ENCODE assay signal across 24 cellular contexts in the genomic region with DNA sequence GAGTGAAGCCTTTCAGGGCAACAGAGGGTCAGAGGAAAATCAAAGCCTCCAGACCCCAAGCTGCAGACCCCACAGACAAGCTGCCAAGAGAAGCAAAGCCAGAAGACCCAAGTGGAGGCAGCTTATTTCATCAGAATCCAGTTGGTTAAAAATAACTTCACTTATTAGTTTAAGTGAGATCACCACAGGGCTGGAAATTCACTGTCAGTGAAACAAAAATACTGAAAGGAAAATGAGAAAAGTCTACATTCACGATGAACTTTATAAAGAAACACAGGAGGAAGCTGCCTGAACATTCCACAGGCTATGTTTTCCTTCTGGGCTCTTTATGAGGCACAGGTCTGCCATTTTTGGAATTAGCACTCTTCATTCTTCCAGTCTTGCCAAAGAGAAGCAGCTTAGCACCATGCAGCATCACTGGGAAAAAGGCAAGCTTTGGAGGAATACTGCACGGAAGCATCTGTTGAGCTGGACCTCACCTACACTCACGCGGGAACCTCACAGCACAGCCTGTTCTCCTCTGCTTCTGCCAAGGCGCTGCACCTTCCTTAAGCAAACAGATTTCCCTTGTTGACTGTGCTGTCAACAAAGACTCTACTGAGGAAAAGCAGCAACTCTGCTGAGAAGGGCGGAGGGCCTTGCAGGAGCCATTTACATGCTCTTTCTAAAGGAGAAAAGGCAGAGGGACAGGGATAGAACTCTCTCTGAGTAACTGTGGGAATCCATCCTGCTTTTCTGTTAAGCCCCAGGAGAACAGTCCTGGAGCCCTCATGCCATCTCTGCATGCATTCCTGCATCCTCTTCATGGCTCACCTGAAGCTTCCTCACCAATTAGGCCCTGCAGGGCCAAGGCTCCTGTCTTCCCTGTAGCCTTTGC. TPM values are rescaled to one million over a fixed set of nuclear protein-coding genes. Genes with fewer than 3 reads are reported as not detected.
DNase-seq lines count a peak whose midpoint lies in the region; ATAC-seq, FAIRE-seq and TF ChIP-seq lines count a peak whose summit lies in the region.
"Had no signal": no experiment of that assay in that cellular context is flagged by ENCODE, and none has a peak within 500 bp of the region (broad histone marks: within the 10 kb centered on the region; RNA-seq: fewer than 3 reads in every experiment).

No MANE protein-coding gene starts in this region.

- H3K27ac ChIP-seq in cardiac muscle cell (peak overlapping the region; percentile 18), heart right ventricle (no peak overlapping the region), endothelial cell of umbilical vein (ENCODE audit: insufficient read depth, low read depth, low read length) (no peak overlapping the region), osteoblast (ENCODE audit: low read depth, low read length) (peak overlapping the region; percentile 39)
- H3K27ac ChIP-seq: HL-60, skin epidermis had no signal

- H3K79me2 ChIP-seq in endothelial cell of umbilical vein (ENCODE audit: control insufficient read depth, insufficient read depth, low read length): no peaks in the 10 kb centered on the region
- H3K79me2 ChIP-seq in osteoblast (ENCODE audit: insufficient read depth, low read length): no peaks in the 10 kb centered on the region

- no peaks in the 10 kb centered on the region for H3K9me3 ChIP-seq in cardiac muscle cell (ENCODE audit: low read depth)
- H3K9me3 ChIP-seq in heart right ventricle: no peaks in the 10 kb centered on the region
- H3K9me3 ChIP-seq in endothelial cell of umbilical vein (replicated peaks; ENCODE audit: control insufficient read depth, insufficient read depth, low read length): no peaks in the 10 kb centered on the region
- H3K9me3 ChIP-seq in osteoblast (ENCODE audit: low read depth, low read length): no peaks in the 10 kb centered on the region

- H3K9me1 ChIP-seq in endothelial cell of umbilical vein (replicated peaks; ENCODE audit: control insufficient read depth, extremely low read depth, insufficient read depth, low read length): no peaks in the 10 kb centered on the region

- DNase-seq in cardiac muscle cell (ENCODE audit: low read depth in 1 of 2, low spot score in 1 of 2) (no peak), heart right ventricle (no peak), endothelial cell of umbilical vein (ENCODE audit: low read depth, low spot score) (peak; percentile 8), osteoblast (ENCODE audit: insufficient read length, low spot score, missing footprints) (peak; percentile 75), OCI-M2 (lab: John Stamatoyannopoulos, UW; ENCODE audit: unreplicated experiment) (no peak), HTR-8/SVneo (ENCODE audit: insufficient read length, low spot score) (no peak), NCI-H1105 treated with DMSO at 0.1 percent for 48 hours (lab: John Stamatoyannopoulos, UW) (no peak), COLO668 (lab: John Stamatoyannopoulos, UW; ENCODE audit: unreplicated experiment) (no peak)
- DNase-seq: activated CD4-positive, CD25-positive, alpha-beta regulatory T cell treated with anti-CD3 and anti-CD28 coated beads, Interleukin-2, amount 50 U/mL, for 72 hours; activated CD8-positive, alpha-beta memory T cell treated with anti-CD3 and anti-CD28 coated beads, Interleukin-2, amount 10 ng/mL, durations not matched to agents 7 days and 5 days; activated effector memory CD4-positive, alpha-beta T cell treated with anti-CD3 and anti-CD28 coated beads, Interleukin-2, amount 50 U/mL, for 16 hours; amniotic stem cell; CD4-positive, CD25-positive, alpha-beta regulatory T cell; cortex of kidney; EL; erythroblast; immature natural killer cell; NCI-H1417 treated with DMSO at 0.1 percent for 48 hours; NCI-H226; SHP77; stimulated activated CD4-positive, alpha-beta T cell treated with anti-CD3 and anti-CD28 coated beads, Interleukin-4, amount 100 ng/mL, for 4 hours had no signal

- no peaks in the 10 kb centered on the region for H3K27me3 ChIP-seq in cardiac muscle cell
- peaks cover 0 to 3% (median 0%) of the 10 kb centered on the region in 7 donors for H3K27me3 ChIP-seq in heart right ventricle
- no peaks in the 10 kb centered on the region for H3K27me3 ChIP-seq in endothelial cell of umbilical vein (ENCODE audit: control insufficient read depth in 2 of 2, insufficient read depth in 2 of 2, low read length in 2 of 2)
- H3K27me3 ChIP-seq in osteoblast (ENCODE audit: insufficient read depth, low read length): no peaks in the 10 kb centered on the region

- H4K20me1 ChIP-seq in endothelial cell of umbilical vein (replicated peaks; ENCODE audit: control insufficient read depth, extremely low read depth, insufficient read depth, low read length): no peaks in the 10 kb centered on the region
- no peaks in the 10 kb centered on the region for H4K20me1 ChIP-seq in osteoblast (ENCODE audit: insufficient read depth, low read length)

- FAIRE-seq in endothelial cell of umbilical vein (lab: Jason Lieb, UNC) (no peak), HTR-8/SVneo (lab: Jason Lieb, UNC) (no peak)

- ATAC-seq in heart right ventricle: no peak
- ATAC-seq: activated CD8-positive, alpha-beta memory T cell treated with anti-CD3 and anti-CD28 coated beads, Interleukin-2, amount 10 ng/mL, durations not matched to agents 7 days and 5 days had no signal

- no peak overlapping the region for H3K4me3 ChIP-seq in cardiac muscle cell
- H3K4me3 ChIP-seq in heart right ventricle: no peak overlapping the region
- no peak overlapping the region for H3K4me3 ChIP-seq in endothelial cell of umbilical vein (replicated peaks in 1 of 3; ENCODE audit: insufficient read depth in 1 of 3, low read depth in 1 of 3, low read length in 3 of 3)
- no peak overlapping the region for H3K4me3 ChIP-seq in osteoblast (ENCODE audit: insufficient read depth, low read length)
- H3K4me3 ChIP-seq: skin epidermis had no signal

- H3K4me1 ChIP-seq in cardiac muscle cell (ENCODE audit: low read depth) (peaks cover 5% of the 10 kb centered on the region), heart right ventricle (no peaks in the 10 kb centered on the region), endothelial cell of umbilical vein (ENCODE audit: control insufficient read depth, extremely low read depth, insufficient read depth, low read length) (no peaks in the 10 kb centered on the region), osteoblast (ENCODE audit: insufficient read depth, low read length) (peaks cover 10% of the 10 kb centered on the region)

- H2AFZ ChIP-seq in endothelial cell of umbilical vein (ENCODE audit: low read depth, low read length): no peak overlapping the region
- peak overlapping the region; percentile 85 for H2AFZ ChIP-seq in osteoblast (ENCODE audit: low read length)

- H3K4me2 ChIP-seq in endothelial cell of umbilical vein (ENCODE audit: insufficient read depth, low read length) (no peak overlapping the region), osteoblast (ENCODE audit: insufficient read depth, low read length) (peak overlapping the region; percentile 14)

- H3K9ac ChIP-seq in endothelial cell of umbilical vein (replicated peaks; ENCODE audit: extremely low read depth, insufficient read depth, low read length): no peak overlapping the region

- POLR2A ChIA-PET in endothelial cell of umbilical vein (lab: Charles Lee): no interaction called here

- 60 to 61% methylated on average over 6 of the region's 6 CpGs for WGBS in heart right ventricle, 2 donors

- TF ChIP-seq POLR2A in endothelial cell of umbilical vein (IDR thresholded peaks at IDR 0.05; ENCODE audit: low read depth, low read length): no peak

- TF ChIP-seq CTCF in cardiac muscle cell (IDR thresholded peaks at IDR 0.05; ENCODE audit: low read depth, low read length) (no peak), heart right ventricle (IDR thresholded peaks at IDR 0.05) (no peak), endothelial cell of umbilical vein (IDR thresholded peaks at IDR 0.05; ENCODE audit: extremely low read depth in 1 of 2, insufficient read depth in 1 of 2, low read depth in 1 of 2, low read length in 2 of 2) (no peak), osteoblast (IDR thresholded peaks at IDR 0.05; ENCODE audit: extremely low read depth, low read depth, low read length) (no peak)

- dilution Hi-C loops in endothelial cell of umbilical vein (cut with MboI; ENCODE audit: extremely low pct_ligation_motif_present, low sequenced_read_pairs): no loop called here

- intact Hi-C loops in heart right ventricle (cut with DNase I): no loop called here
- intact Hi-C loops in endothelial cell of umbilical vein (cut with micrococcal nuclease): loop anchor here (2.0 kb wide), 1 partner anchor 14 kb away; no protein-coding TSS in a partner anchor

- H3K36me3 ChIP-seq in cardiac muscle cell: no peaks in the 10 kb centered on the region
- no peaks in the 10 kb centered on the region for H3K36me3 ChIP-seq in heart right ventricle
- no peaks in the 10 kb centered on the region for H3K36me3 ChIP-seq in endothelial cell of umbilical vein (ENCODE audit: control insufficient read depth in 2 of 2, extremely low read depth in 1 of 2, insufficient read depth in 2 of 2, low read length in 2 of 2)
- no peaks in the 10 kb centered on the region for H3K36me3 ChIP-seq in osteoblast (ENCODE audit: insufficient read depth, low read length)

- no TSS peak for BruUV-seq in endothelial cell of umbilical vein (replicated peaks; lab: Mats Ljungman, UMichigan)

- CTCF ChIA-PET in endothelial cell of umbilical vein (lab: Charles Lee): interaction anchor here (0.7 to 3.1 kb wide), 5 partner anchors 11 to 170 kb away, joined by 3 to 10 read pairs (median 3); no protein-coding TSS in a partner anchor

TF ChIP-seq in endothelial cell of umbilical vein, 7 proteins besides CTCF, POLR2A, EP300 and RAD21 (continues in another document):
- TF ChIP-seq EZH2 (IDR thresholded peaks at IDR 0.05; ENCODE audit: borderline replicate concordance, low read depth, low read length, severe bottlenecking) (no peak), POLR2AphosphoS5 (IDR thresholded peaks at IDR 0.05; ENCODE audit: insufficient read depth, low read depth, low read length) (no peak), JUN (IDR thresholded peaks at IDR 0.05; ENCODE audit: borderline replicate concordance, insufficient read depth, insufficient read length, low read depth) (no peak), GATA2 (IDR thresholded peaks at IDR 0.05; ENCODE audit: insufficient read depth, insufficient read length, low read depth, low read length) (no peak)

RNA-seq across cellular contexts. Expression of gene SUSD5, which starts 15.8 kb away (rescaled TPM):
- total RNA-seq in cardiac muscle cell: 4.3 and 7.1 TPM in 2 replicates
- 4.5 and 11.0 TPM in 2 replicates for polyA plus RNA-seq in cardiac muscle cell
- 10 to 100 TPM in 1 of 10 donors, 1 to 10 TPM in 4, under 1 TPM in 5; 0.28 to 12.9 (median 1.0) TPM for total RNA-seq in heart right ventricle
- 1 to 10 TPM in 1 of 2 donors, under 1 TPM in 1; 0.88 to 1.0 TPM for polyA plus RNA-seq in heart right ventricle
- 15.3 and 18.8 TPM in 2 replicates for total RNA-seq in endothelial cell of umbilical vein
- 5.5 and 7.7 TPM in 2 replicates for polyA plus RNA-seq in endothelial cell of umbilical vein
- polyA plus RNA-seq in endothelial cell of umbilical vein (2011; cell fraction: cytosol; rRNA removed): 7.9 and 8.3 TPM in 2 replicates
- polyA plus RNA-seq in endothelial cell of umbilical vein (2011; cell fraction: nucleus; rRNA removed): 5.2 and 6.6 TPM in 2 replicates
- 34.3 and 51.9 TPM in 2 replicates for polyA plus RNA-seq in endothelial cell of umbilical vein (2012)
- polyA minus RNA-seq in endothelial cell of umbilical vein: 13.7 and 19.0 TPM in 2 replicates
- polyA minus RNA-seq in endothelial cell of umbilical vein (2011; cell fraction: cytosol; rRNA and poly(A)+ RNA removed): not detected
- polyA minus RNA-seq in endothelial cell of umbilical vein (2011; cell fraction: nucleus; rRNA and poly(A)+ RNA removed): 4.7 and 5.8 TPM in 2 replicates
- total RNA-seq in osteoblast: 10.9 and 11.2 TPM in 2 replicates
- total RNA-seq: activated CD8-positive, alpha-beta memory T cell treated with anti-CD3 and anti-CD28 coated beads, Interleukin-2, amount 10 ng/mL, durations not matched to agents 7 days and 5 days; CD4-positive, CD25-positive, alpha-beta regulatory T cell; T-helper 2 cell treated with Interferon-gamma antibody and Interleukin-4, amounts not matched to agents 100 ng/mL and 5 ng/mL, for 36 hours had no signal
- polyA plus RNA-seq: immature natural killer cell had no signal

Comparison
In these comparisons a context has a peak if more than half of its experiments do, and no peak if none do; other contexts are left out.
1. H3K27ac ChIP-seq: peak in cardiac muscle cell (single experiment) and osteoblast (single experiment); none in heart right ventricle (0 of 10) and endothelial cell of umbilical vein (single experiment).
2. DNase-seq: peak in endothelial cell of umbilical vein (single experiment) and osteoblast (single experiment); none in cardiac muscle cell (0 of 2), heart right ventricle (0 of 2), OCI-M2 (single experiment), HTR-8/SVneo (single experiment), NCI-H1105 treated with DMSO at 0.1 percent for 48 hours (single experiment) and COLO668 (single experiment).